Comparison of ENCODE assay signal across 1 cellular context in the genomic region with DNA sequence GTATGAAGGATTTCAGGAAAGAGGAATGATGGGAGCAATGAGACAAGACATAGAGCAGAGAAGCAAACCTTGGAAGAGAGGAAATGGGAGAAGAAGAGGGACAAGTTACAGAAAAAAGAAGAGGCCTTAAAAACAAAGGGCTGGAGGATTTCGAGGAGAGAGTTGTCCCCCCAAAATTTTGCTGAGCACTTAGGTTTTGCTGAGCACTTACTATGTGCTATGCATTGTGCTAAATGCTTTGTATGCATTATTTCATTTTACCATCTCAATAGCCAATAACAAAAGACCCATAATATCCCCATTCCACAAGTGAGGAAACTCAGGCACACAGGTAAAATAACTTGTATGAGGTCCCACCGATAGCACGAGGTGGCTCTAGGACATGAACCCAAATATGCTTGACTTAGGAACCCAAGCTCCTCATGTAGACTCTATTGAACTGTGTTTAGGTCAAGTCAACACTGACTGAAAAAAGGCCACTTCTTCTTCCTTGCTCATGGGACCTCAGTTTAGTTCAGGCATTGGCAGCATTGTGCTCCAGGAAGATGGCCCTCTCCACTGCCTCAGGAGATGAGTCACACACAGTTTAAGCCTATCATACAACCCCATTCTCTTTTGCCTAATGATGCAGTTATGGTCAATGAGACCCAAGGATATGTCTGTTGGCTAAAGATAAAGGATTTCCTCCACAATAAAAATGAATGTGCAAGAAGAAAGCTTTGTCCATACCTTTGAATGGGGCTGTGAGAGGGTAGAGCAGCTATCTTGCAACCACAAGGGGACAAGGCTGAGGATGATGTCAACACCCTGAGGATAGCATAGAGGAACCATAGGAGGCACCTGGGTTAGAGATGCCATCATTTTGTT.
TF ChIP-seq lines count a peak whose summit lies in the region.

No MANE protein-coding gene starts in this region.

TF ChIP-seq in K562, 482 proteins besides CTCF, POLR2A, EP300 and RAD21 (continued from another document and continues in another):
- TF ChIP-seq, protein P1, sequence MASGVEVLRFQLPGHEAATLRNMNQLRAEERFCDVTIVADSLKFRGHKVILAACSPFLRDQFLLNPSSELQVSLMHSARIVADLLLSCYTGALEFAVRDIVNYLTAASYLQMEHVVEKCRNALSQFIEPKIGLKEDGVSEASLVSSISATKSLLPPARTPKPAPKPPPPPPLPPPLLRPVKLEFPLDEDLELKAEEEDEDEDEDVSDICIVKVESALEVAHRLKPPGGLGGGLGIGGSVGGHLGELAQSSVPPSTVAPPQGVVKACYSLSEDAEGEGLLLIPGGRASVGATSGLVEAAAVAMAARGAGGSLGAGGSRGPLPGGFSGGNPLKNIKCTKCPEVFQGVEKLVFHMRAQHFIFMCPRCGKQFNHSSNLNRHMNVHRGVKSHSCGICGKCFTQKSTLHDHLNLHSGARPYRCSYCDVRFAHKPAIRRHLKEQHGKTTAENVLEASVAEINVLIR (CRISPR knock-in tag; IDR thresholded peaks at IDR 0.05) = no peak; the same call in 1 of the 2 replicates
- peak; percentile 98 for TF ChIP-seq JUN (IDR thresholded peaks at IDR 0.05; ENCODE audit: borderline replicate concordance, low read depth, low read length)
- peak; percentile 93; the same call in 1 of the 2 replicates for TF ChIP-seq JUN (CRISPR knock-in tag; IDR thresholded peaks at IDR 0.05; ENCODE audit: borderline replicate concordance)
- TF ChIP-seq ZBTB11 (CRISPR knock-in tag; IDR thresholded peaks at IDR 0.05) = peak in 1 of 3 experiments; percentile 83; a peak in 2 of 6 replicates
- TF ChIP-seq NFE2L1 (tag; IDR thresholded peaks at IDR 0.05; ENCODE audit: borderline replicate concordance, low read depth) = no peak
- no peak for TF ChIP-seq SREBF2 (CRISPR knock-in tag; IDR thresholded peaks at IDR 0.05)
- peak; percentile 99 for TF ChIP-seq FOSL1 (tag; conservative IDR thresholded peaks at IDR 0.05)
- TF ChIP-seq COPS2 (conservative IDR thresholded peaks at IDR 0.05) = no peak
- TF ChIP-seq IFI16 (CRISPR knock-in tag; IDR thresholded peaks at IDR 0.05) = 0 out of 2 replicates have a peak, but pooled peaks have one; percentile 3
- TF ChIP-seq RBM22 (IDR thresholded peaks at IDR 0.05; ENCODE audit: low read depth, low read length, poor library complexity, severe bottlenecking) = no peak
- TF ChIP-seq, protein P2, sequence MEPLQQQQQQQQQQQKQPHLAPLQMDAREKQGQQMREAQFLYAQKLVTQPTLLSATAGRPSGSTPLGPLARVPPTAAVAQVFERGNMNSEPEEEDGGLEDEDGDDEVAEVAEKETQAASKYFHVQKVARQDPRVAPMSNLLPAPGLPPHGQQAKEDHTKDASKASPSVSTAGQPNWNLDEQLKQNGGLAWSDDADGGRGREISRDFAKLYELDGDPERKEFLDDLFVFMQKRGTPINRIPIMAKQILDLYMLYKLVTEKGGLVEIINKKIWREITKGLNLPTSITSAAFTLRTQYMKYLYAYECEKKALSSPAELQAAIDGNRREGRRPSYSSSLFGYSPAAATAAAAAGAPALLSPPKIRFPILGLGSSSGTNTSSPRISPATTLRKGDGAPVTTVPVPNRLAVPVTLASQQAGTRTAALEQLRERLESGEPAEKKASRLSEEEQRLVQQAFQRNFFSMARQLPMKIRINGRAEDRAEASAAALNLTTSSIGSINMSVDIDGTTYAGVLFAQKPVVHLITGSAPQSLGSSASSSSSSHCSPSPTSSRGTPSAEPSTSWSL (CRISPR knock-in tag; IDR thresholded peaks at IDR 0.05; ENCODE audit: borderline replicate concordance) = no peak
- TF ChIP-seq MLX (CRISPR knock-in tag; conservative IDR thresholded peaks at IDR 0.05) = no peak
- peak; percentile 98 for TF ChIP-seq ZNF589 (CRISPR knock-in tag; IDR thresholded peaks at IDR 0.05; ENCODE audit: low read depth)
- TF ChIP-seq, protein P3, sequence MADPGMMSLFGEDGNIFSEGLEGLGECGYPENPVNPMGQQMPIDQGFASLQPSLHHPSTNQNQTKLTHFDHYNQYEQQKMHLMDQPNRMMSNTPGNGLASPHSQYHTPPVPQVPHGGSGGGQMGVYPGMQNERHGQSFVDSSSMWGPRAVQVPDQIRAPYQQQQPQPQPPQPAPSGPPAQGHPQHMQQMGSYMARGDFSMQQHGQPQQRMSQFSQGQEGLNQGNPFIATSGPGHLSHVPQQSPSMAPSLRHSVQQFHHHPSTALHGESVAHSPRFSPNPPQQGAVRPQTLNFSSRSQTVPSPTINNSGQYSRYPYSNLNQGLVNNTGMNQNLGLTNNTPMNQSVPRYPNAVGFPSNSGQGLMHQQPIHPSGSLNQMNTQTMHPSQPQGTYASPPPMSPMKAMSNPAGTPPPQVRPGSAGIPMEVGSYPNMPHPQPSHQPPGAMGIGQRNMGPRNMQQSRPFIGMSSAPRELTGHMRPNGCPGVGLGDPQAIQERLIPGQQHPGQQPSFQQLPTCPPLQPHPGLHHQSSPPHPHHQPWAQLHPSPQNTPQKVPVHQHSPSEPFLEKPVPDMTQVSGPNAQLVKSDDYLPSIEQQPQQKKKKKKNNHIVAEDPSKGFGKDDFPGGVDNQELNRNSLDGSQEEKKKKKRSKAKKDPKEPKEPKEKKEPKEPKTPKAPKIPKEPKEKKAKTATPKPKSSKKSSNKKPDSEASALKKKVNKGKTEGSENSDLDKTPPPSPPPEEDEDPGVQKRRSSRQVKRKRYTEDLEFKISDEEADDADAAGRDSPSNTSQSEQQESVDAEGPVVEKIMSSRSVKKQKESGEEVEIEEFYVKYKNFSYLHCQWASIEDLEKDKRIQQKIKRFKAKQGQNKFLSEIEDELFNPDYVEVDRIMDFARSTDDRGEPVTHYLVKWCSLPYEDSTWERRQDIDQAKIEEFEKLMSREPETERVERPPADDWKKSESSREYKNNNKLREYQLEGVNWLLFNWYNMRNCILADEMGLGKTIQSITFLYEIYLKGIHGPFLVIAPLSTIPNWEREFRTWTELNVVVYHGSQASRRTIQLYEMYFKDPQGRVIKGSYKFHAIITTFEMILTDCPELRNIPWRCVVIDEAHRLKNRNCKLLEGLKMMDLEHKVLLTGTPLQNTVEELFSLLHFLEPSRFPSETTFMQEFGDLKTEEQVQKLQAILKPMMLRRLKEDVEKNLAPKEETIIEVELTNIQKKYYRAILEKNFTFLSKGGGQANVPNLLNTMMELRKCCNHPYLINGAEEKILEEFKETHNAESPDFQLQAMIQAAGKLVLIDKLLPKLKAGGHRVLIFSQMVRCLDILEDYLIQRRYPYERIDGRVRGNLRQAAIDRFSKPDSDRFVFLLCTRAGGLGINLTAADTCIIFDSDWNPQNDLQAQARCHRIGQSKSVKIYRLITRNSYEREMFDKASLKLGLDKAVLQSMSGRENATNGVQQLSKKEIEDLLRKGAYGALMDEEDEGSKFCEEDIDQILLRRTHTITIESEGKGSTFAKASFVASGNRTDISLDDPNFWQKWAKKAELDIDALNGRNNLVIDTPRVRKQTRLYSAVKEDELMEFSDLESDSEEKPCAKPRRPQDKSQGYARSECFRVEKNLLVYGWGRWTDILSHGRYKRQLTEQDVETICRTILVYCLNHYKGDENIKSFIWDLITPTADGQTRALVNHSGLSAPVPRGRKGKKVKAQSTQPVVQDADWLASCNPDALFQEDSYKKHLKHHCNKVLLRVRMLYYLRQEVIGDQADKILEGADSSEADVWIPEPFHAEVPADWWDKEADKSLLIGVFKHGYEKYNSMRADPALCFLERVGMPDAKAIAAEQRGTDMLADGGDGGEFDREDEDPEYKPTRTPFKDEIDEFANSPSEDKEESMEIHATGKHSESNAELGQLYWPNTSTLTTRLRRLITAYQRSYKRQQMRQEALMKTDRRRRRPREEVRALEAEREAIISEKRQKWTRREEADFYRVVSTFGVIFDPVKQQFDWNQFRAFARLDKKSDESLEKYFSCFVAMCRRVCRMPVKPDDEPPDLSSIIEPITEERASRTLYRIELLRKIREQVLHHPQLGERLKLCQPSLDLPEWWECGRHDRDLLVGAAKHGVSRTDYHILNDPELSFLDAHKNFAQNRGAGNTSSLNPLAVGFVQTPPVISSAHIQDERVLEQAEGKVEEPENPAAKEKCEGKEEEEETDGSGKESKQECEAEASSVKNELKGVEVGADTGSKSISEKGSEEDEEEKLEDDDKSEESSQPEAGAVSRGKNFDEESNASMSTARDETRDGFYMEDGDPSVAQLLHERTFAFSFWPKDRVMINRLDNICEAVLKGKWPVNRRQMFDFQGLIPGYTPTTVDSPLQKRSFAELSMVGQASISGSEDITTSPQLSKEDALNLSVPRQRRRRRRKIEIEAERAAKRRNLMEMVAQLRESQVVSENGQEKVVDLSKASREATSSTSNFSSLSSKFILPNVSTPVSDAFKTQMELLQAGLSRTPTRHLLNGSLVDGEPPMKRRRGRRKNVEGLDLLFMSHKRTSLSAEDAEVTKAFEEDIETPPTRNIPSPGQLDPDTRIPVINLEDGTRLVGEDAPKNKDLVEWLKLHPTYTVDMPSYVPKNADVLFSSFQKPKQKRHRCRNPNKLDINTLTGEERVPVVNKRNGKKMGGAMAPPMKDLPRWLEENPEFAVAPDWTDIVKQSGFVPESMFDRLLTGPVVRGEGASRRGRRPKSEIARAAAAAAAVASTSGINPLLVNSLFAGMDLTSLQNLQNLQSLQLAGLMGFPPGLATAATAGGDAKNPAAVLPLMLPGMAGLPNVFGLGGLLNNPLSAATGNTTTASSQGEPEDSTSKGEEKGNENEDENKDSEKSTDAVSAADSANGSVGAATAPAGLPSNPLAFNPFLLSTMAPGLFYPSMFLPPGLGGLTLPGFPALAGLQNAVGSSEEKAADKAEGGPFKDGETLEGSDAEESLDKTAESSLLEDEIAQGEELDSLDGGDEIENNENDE (IDR thresholded peaks at IDR 0.05; ENCODE audit: low read depth, low read length) = no peak
- TF ChIP-seq CTBP1 (IDR thresholded peaks at IDR 0.05; ENCODE audit: borderline replicate concordance) = peak; percentile 100
- TF ChIP-seq JUND (IDR thresholded peaks at IDR 0.05; ENCODE audit: borderline replicate concordance, low read depth, low read length) = peak; percentile 99
- peak; percentile 100 for TF ChIP-seq JUND (tag; IDR thresholded peaks at IDR 0.05; ENCODE audit: borderline replicate concordance, low read depth, low read length)
- TF ChIP-seq BRD4 (IDR thresholded peaks at IDR 0.05) = peak; percentile 91; the same call in 1 of the 2 replicates
- TF ChIP-seq ZNF586 (CRISPR knock-in tag; conservative IDR thresholded peaks at IDR 0.05) = no peak
- TF ChIP-seq PURB (CRISPR knock-in tag; IDR thresholded peaks at IDR 0.05; ENCODE audit: low read depth) = no peak
- peak; percentile 33; the same call in 1 of the 2 replicates for TF ChIP-seq NR2C1 (IDR thresholded peaks at IDR 0.05)
- peak; percentile 59; the same call in 1 of the 2 replicates for TF ChIP-seq NR2C1 (tag; IDR thresholded peaks at IDR 0.05)
- TF ChIP-seq, protein P4, sequence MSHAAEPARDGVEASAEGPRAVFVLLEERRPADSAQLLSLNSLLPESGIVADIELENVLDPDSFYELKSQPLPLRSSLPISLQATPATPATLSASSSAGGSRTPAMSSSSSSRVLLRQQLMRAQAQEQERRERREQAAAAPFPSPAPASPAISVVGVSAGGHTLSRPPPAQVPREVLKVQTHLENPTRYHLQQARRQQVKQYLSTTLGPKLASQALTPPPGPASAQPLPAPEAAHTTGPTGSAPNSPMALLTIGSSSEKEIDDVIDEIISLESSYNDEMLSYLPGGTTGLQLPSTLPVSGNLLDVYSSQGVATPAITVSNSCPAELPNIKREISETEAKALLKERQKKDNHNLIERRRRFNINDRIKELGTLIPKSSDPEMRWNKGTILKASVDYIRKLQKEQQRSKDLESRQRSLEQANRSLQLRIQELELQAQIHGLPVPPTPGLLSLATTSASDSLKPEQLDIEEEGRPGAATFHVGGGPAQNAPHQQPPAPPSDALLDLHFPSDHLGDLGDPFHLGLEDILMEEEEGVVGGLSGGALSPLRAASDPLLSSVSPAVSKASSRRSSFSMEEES (CRISPR knock-in tag; IDR thresholded peaks at IDR 0.05) = no peak
- no peak for TF ChIP-seq GABPB2 (CRISPR knock-in tag; conservative IDR thresholded peaks at IDR 0.05)
- peak in 1 of 2 experiments; percentile 79; a peak in 1 of 4 replicates for TF ChIP-seq SRF (CRISPR knock-in tag; IDR thresholded peaks at IDR 0.05)
- no peak for TF ChIP-seq CHCHD3 (CRISPR knock-in tag; IDR thresholded peaks at IDR 0.05)
- TF ChIP-seq, protein P5, sequence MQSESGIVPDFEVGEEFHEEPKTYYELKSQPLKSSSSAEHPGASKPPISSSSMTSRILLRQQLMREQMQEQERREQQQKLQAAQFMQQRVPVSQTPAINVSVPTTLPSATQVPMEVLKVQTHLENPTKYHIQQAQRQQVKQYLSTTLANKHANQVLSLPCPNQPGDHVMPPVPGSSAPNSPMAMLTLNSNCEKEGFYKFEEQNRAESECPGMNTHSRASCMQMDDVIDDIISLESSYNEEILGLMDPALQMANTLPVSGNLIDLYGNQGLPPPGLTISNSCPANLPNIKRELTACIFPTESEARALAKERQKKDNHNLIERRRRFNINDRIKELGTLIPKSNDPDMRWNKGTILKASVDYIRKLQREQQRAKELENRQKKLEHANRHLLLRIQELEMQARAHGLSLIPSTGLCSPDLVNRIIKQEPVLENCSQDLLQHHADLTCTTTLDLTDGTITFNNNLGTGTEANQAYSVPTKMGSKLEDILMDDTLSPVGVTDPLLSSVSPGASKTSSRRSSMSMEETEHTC (IDR thresholded peaks at IDR 0.05) = peak; percentile 30; the same call in 1 of the 2 replicates
- no peak for TF ChIP-seq ELK3 (CRISPR knock-in tag; IDR thresholded peaks at IDR 0.05)
